Comparison of ENCODE assay signal across 15 cellular contexts in the genomic region with DNA sequence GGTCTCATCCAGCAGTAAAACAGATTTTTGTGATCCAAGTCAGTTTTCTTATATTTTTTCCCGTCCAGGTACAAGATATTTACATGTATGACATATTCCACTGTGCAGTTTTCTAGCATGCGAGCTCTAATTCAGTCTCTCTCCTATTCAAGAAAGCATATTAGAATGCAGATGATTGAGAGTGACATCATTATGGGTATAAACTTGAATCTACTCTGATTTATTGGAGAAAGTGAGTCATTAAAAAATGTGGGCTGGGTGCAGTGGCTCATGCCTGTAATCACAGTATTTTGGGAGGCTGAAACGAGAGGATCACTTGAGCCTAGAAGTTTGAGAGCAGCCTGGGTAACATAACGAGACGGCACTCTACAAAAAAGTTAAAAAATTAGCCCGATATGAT. TPM values are rescaled to one million over a fixed set of nuclear protein-coding genes. Genes with fewer than 3 reads are reported as not detected.
DNase-seq lines count a peak whose midpoint lies in the region; ATAC-seq and TF ChIP-seq lines count a peak whose summit lies in the region.
"Had no signal": no experiment of that assay in that cellular context is flagged by ENCODE, and none has a peak within 500 bp of the region (broad histone marks: within the 10 kb centered on the region; RNA-seq: fewer than 3 reads in every experiment).

No MANE protein-coding gene starts in this region.

- peaks cover 0 to 37% (median 17%) of the 10 kb centered on the region in 4 donors for H3K4me1 ChIP-seq in stomach
- H3K4me1 ChIP-seq: SJCRH30 had no signal

- H3K36me3 ChIP-seq in stomach: no peaks in the 10 kb centered on the region
- H3K36me3 ChIP-seq: SJCRH30 had no signal

- TF ChIP-seq POLR2A in stomach (IDR thresholded peaks at IDR 0.05): no peak

- no peak for TF ChIP-seq CTCF in AG10803 (conservative IDR thresholded peaks at IDR 0.05; ENCODE audit: low read length)
- TF ChIP-seq CTCF in HFF-Myc (IDR thresholded peaks at IDR 0.05; ENCODE audit: low read depth, low read length, missing control alignments): no peak
- no peak for TF ChIP-seq CTCF in stomach (IDR thresholded peaks at IDR 0.05)

- H3K27ac ChIP-seq in stomach: no peak overlapping the region
- H3K27ac ChIP-seq: SJCRH30 had no signal

- intact Hi-C loops in stomach (cut with DNase I; ENCODE audit: low total_unique reads): no loop called here

- DNase-seq in AG10803 (ENCODE audit: low read depth) (peak; percentile 45), HFF-Myc (ENCODE audit: extremely low read depth, low read depth) (peak; percentile 15), amniotic epithelial cell (ENCODE audit: low read depth) (peak; percentile 62), iris pigment epithelial cell (ENCODE audit: low read depth) (peak; percentile 74), stomach (no peak), GM19238 (ENCODE audit: insufficient read length, low spot score) (no peak), SW 1271 (lab: John Stamatoyannopoulos, UW) (no peak)
- DNase-seq: DMS79; Kasumi-1; NCI-H1930; NCI-H774; SJCRH30; stimulated activated CD4-positive, alpha-beta T cell treated with anti-CD3 and anti-CD28 coated beads, Interleukin-1b, Interleukin-23, amount 100 ng/mL, for 48 hours had no signal

- H3K4me3 ChIP-seq in AG10803 (ENCODE audit: low read length) (no peak overlapping the region), HFF-Myc (replicated peaks; ENCODE audit: low read depth, low read length) (no peak overlapping the region), stomach (no peak overlapping the region)
- H3K4me3 ChIP-seq: GM12878, SJCRH30 had no signal

- WGBS in stomach, 5 donors: 80 to 93% (median 87%) methylated on average over 6 of the region's 6 CpGs

- H3K27me3 ChIP-seq in stomach: no peaks in the 10 kb centered on the region
- H3K27me3 ChIP-seq: SJCRH30 had no signal

- H3K9me3 ChIP-seq in stomach: no peaks in the 10 kb centered on the region
- H3K9me3 ChIP-seq: SJCRH30 had no signal

- TF ChIP-seq EP300 in stomach (IDR thresholded peaks at IDR 0.05): no peak

- no peak for ATAC-seq in HG03175 (IDR thresholded peaks at IDR 0.05; ENCODE audit: unreplicated experiment)
- ATAC-seq: GM12878 had no signal

RNA-seq across cellular contexts. Expression of a gene that starts 6.2 kb away (rescaled TPM):
- total RNA-seq in stomach: 100 to 1,000 TPM in 1 of 5 donors, 10 to 100 TPM in 4; 11.0 to 218 (median 43.1) TPM
- 1 to 10 TPM; 1.7 to 3.0 (median 2.1) TPM for polyA plus RNA-seq in stomach

Comparison
In these comparisons a context has a peak if more than half of its experiments do, and no peak if none do; other contexts are left out.
1. DNase-seq: peak in AG10803 (single experiment), HFF-Myc (single experiment), amniotic epithelial cell (single experiment) and iris pigment epithelial cell (single experiment); none in stomach (single experiment), GM19238 (single experiment) and SW 1271 (0 of 2).